In the genomic region with DNA sequence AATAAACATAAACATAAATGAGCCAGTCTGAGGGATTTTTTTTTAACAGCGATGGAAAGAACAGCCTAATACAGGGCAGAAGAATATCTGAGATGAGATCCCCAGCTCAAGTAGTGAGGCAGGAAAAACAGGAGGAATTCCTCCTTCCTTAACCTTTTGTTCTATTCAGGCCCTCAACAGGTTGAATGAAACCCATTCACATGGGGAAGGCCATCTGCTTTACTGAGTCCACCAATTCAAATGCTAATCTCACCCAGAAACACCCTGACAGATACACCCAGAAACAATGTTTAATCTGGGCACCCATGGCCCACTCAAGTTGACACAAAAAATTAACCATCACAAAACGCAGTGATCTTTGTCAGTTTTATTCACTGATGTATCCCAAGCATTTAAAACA, we compare ENCODE assay signal across 1 cellular context.
TF ChIP-seq lines count a peak whose summit lies in the region.

No MANE protein-coding gene starts in this region.

TF ChIP-seq in H1, 55 proteins besides CTCF, POLR2A, EP300 and RAD21:
- TF ChIP-seq E2F6 (IDR thresholded peaks at IDR 0.05) (peak; percentile 20; the same call in 1 of the 2 replicates), HDAC2 (IDR thresholded peaks at IDR 0.05; ENCODE audit: borderline replicate concordance in 1 of 2, low read depth in 2 of 2, low read length in 2 of 2) (0 out of 4 replicates have a peak, but pooled peaks of 1 of the 2 experiments have one; percentile 21), SP1 (IDR thresholded peaks at IDR 0.05; ENCODE audit: low read depth, low read length) (peak; percentile 69), RNF2 (IDR thresholded peaks at IDR 0.05; ENCODE audit: borderline replicate concordance, low read depth, low read length, missing control alignments, poor library complexity, severe bottlenecking) (no peak), KDM5A (IDR thresholded peaks at IDR 0.05; ENCODE audit: low read length) (no peak), RBBP5 (IDR thresholded peaks at IDR 0.05; ENCODE audit: borderline replicate concordance, low read depth, low read length) (no peak), ASH2L (IDR thresholded peaks at IDR 0.05; ENCODE audit: low read length) (peak; percentile 22), TEAD4 (IDR thresholded peaks at IDR 0.05; ENCODE audit: low read depth, low read length) (peak; percentile 54), SIN3A (conservative IDR thresholded peaks at IDR 0.05 in 1 of 2, IDR thresholded peaks at IDR 0.05 in 1 of 2; ENCODE audit: low read depth in 1 of 2, low read length in 2 of 2) (no peak), TCF12 (IDR thresholded peaks at IDR 0.05; ENCODE audit: low read depth, low read length) (peak; percentile 90; the same call in 1 of the 2 replicates), CHD1 (IDR thresholded peaks at IDR 0.05; ENCODE audit: low read depth, low read length) (no peak), NANOG (IDR thresholded peaks at IDR 0.05; ENCODE audit: insufficient read depth, low read depth, low read length, poor library complexity, severe bottlenecking) (peak; percentile 77), MAX (IDR thresholded peaks at IDR 0.05) (peak; percentile 79), BCL11A (IDR thresholded peaks at IDR 0.05; ENCODE audit: low read depth in 2 of 2, low read length in 2 of 2) (no peak)
- TF ChIP-seq, protein P1, sequence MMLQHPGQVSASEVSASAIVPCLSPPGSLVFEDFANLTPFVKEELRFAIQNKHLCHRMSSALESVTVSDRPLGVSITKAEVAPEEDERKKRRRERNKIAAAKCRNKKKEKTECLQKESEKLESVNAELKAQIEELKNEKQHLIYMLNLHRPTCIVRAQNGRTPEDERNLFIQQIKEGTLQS (IDR thresholded peaks at IDR 0.05; ENCODE audit: insufficient read depth, low read depth, low read length) = no peak
- TF ChIP-seq, protein P2, sequence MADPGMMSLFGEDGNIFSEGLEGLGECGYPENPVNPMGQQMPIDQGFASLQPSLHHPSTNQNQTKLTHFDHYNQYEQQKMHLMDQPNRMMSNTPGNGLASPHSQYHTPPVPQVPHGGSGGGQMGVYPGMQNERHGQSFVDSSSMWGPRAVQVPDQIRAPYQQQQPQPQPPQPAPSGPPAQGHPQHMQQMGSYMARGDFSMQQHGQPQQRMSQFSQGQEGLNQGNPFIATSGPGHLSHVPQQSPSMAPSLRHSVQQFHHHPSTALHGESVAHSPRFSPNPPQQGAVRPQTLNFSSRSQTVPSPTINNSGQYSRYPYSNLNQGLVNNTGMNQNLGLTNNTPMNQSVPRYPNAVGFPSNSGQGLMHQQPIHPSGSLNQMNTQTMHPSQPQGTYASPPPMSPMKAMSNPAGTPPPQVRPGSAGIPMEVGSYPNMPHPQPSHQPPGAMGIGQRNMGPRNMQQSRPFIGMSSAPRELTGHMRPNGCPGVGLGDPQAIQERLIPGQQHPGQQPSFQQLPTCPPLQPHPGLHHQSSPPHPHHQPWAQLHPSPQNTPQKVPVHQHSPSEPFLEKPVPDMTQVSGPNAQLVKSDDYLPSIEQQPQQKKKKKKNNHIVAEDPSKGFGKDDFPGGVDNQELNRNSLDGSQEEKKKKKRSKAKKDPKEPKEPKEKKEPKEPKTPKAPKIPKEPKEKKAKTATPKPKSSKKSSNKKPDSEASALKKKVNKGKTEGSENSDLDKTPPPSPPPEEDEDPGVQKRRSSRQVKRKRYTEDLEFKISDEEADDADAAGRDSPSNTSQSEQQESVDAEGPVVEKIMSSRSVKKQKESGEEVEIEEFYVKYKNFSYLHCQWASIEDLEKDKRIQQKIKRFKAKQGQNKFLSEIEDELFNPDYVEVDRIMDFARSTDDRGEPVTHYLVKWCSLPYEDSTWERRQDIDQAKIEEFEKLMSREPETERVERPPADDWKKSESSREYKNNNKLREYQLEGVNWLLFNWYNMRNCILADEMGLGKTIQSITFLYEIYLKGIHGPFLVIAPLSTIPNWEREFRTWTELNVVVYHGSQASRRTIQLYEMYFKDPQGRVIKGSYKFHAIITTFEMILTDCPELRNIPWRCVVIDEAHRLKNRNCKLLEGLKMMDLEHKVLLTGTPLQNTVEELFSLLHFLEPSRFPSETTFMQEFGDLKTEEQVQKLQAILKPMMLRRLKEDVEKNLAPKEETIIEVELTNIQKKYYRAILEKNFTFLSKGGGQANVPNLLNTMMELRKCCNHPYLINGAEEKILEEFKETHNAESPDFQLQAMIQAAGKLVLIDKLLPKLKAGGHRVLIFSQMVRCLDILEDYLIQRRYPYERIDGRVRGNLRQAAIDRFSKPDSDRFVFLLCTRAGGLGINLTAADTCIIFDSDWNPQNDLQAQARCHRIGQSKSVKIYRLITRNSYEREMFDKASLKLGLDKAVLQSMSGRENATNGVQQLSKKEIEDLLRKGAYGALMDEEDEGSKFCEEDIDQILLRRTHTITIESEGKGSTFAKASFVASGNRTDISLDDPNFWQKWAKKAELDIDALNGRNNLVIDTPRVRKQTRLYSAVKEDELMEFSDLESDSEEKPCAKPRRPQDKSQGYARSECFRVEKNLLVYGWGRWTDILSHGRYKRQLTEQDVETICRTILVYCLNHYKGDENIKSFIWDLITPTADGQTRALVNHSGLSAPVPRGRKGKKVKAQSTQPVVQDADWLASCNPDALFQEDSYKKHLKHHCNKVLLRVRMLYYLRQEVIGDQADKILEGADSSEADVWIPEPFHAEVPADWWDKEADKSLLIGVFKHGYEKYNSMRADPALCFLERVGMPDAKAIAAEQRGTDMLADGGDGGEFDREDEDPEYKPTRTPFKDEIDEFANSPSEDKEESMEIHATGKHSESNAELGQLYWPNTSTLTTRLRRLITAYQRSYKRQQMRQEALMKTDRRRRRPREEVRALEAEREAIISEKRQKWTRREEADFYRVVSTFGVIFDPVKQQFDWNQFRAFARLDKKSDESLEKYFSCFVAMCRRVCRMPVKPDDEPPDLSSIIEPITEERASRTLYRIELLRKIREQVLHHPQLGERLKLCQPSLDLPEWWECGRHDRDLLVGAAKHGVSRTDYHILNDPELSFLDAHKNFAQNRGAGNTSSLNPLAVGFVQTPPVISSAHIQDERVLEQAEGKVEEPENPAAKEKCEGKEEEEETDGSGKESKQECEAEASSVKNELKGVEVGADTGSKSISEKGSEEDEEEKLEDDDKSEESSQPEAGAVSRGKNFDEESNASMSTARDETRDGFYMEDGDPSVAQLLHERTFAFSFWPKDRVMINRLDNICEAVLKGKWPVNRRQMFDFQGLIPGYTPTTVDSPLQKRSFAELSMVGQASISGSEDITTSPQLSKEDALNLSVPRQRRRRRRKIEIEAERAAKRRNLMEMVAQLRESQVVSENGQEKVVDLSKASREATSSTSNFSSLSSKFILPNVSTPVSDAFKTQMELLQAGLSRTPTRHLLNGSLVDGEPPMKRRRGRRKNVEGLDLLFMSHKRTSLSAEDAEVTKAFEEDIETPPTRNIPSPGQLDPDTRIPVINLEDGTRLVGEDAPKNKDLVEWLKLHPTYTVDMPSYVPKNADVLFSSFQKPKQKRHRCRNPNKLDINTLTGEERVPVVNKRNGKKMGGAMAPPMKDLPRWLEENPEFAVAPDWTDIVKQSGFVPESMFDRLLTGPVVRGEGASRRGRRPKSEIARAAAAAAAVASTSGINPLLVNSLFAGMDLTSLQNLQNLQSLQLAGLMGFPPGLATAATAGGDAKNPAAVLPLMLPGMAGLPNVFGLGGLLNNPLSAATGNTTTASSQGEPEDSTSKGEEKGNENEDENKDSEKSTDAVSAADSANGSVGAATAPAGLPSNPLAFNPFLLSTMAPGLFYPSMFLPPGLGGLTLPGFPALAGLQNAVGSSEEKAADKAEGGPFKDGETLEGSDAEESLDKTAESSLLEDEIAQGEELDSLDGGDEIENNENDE (IDR thresholded peaks at IDR 0.05; ENCODE audit: insufficient replicate concordance, low read length) = peak; percentile 43
TF ChIP-seq in H1: peak in this region for 9.
